ENCODE assay signal across 9 cellular contexts in the genomic region with DNA sequence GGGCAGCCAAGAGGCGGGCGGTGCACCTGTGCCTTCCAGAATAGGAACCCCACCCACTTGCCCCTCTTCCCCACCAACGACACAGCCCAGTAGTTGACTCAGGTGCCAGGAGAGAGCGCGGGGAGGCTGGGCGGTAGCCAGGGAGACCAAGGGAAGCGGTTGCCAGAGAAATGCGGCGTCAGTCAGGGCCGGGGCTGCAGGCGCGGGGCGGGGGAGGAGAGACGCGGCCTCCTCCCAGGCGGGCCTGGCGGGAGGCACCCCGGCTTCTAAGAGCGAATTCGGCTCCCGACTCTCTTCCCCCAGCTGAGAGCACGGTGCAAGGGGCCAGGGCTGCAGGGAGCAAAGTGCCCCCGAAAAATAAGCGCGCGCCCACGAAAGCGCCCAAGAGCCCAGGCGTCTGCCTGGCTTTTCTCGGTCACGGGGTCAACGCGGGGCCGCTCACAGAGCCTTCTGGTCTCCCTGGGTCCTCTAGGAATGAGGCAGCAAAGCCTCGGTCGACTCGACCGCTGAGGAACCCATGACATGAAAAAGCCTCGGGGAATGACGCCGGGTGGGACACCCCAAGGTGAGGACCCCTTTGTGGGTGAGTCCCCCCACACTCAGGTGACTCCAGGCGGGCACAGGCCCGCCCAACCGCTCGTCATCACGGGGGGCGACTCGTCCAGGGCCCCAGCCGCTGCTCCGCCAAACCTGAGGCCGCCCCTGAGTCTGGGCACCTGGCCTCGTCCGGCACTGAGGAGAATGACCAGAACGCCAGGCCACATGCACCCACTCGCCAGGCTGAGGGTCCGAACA. TPM values are rescaled to one million over a fixed set of nuclear protein-coding genes. Genes with fewer than 3 reads are reported as not detected.
DNase-seq lines count a peak whose midpoint lies in the region; ATAC-seq and TF ChIP-seq lines count a peak whose summit lies in the region.
"Had no signal": no experiment of that assay in that cellular context is flagged by ENCODE, and none has a peak within 500 bp of the region (broad histone marks: within the 10 kb centered on the region; RNA-seq: fewer than 3 reads in every experiment).

No MANE protein-coding gene starts in this region.

- H3K4me3 Mint-ChIP-seq in progenitor cell of endocrine pancreas (ENCODE audit: low read depth): peak overlapping the region; percentile 48

- H3K36me3 Mint-ChIP-seq in progenitor cell of endocrine pancreas (ENCODE audit: insufficient read depth): no peaks in the 10 kb centered on the region

- no peak overlapping the region for H3K27ac Mint-ChIP-seq in progenitor cell of endocrine pancreas

- TF ChIP-seq CTCF in progenitor cell of endocrine pancreas (IDR thresholded peaks at IDR 0.05; ENCODE audit: unreplicated experiment): no peak
- no peak for TF ChIP-seq CTCF in omental fat pad (IDR thresholded peaks at IDR 0.05)

- DNase-seq in G401 (ENCODE audit: low spot score): peak; percentile 11
- peak; percentile 31 for DNase-seq in NCI-H510A (lab: John Stamatoyannopoulos, UW)
- DNase-seq in progenitor cell of endocrine pancreas (ENCODE audit: low spot score, unreplicated experiment): no peak
- no peak for DNase-seq in GOT3 (lab: John Stamatoyannopoulos, UW)
- no peak for DNase-seq in omental fat pad (ENCODE audit: low spot score)
- DNase-seq: right lobe of liver had no signal

- ATAC-seq in esophagus mucosa (peak; percentile 21), omental fat pad (ENCODE audit: low FRiP score) (no peak), HG03095 (IDR thresholded peaks at IDR 0.05; ENCODE audit: unreplicated experiment) (no peak), HG03354 (IDR thresholded peaks at IDR 0.05; ENCODE audit: poor library complexity, severe bottlenecking, unreplicated experiment) (no peak)

- in situ Hi-C loops in G401 (cut with HindIII; ENCODE audit: low sequenced_read_pairs): no loop called here

- peaks cover 77% of the 10 kb centered on the region for H3K27me3 Mint-ChIP-seq in progenitor cell of endocrine pancreas

- H3K9me3 Mint-ChIP-seq in progenitor cell of endocrine pancreas (ENCODE audit: low read depth): no peaks in the 10 kb centered on the region

- peaks cover 4% of the 10 kb centered on the region for H3K4me1 Mint-ChIP-seq in progenitor cell of endocrine pancreas (ENCODE audit: low read depth)

RNA-seq across cellular contexts. Expression of gene CPEB1, which starts 0.7 kb away (rescaled TPM):
- 20.6 and 34.0 TPM in 2 replicates for total RNA-seq in G401 (2014; rRNA removed; shearing (Covaris generic))
- 0.12 TPM for total RNA-seq in esophagus mucosa
- total RNA-seq in progenitor cell of endocrine pancreas: 0.60 and 0.80 TPM in 2 replicates
- 1 to 10 TPM; 1.3 to 5.0 (median 3.8) TPM for total RNA-seq in omental fat pad
- total RNA-seq: right lobe of liver had no signal

Comparison
In these comparisons a context has a peak if more than half of its experiments do, and no peak if none do; other contexts are left out.
1. DNase-seq: peak in G401 (single experiment) and NCI-H510A (single experiment); none in progenitor cell of endocrine pancreas (single experiment), GOT3 (single experiment) and omental fat pad (single experiment).